ENCODE assay signal across 1 cellular context in the genomic region with DNA sequence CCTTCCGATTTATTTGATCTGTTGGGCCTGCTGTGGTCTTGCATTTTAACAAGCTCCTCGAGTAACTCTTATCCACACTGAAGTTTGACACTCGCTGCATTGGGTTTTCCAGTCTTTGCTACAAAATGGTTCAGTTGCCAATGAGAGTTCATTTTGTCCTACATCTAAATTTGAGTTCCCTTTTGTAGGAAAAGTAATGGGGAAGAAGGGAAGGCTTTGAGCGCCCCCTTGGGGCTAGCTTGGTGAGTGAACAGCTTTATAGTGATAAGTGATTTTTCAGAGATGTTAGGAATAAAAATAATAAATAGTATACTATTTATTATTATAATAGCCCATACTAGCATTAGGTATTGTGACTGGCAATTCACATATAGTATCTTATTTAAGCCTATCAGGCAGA.
TF ChIP-seq lines count a peak whose summit lies in the region.

No MANE protein-coding gene starts in this region.

TF ChIP-seq in GM12878, 131 proteins besides CTCF, POLR2A, EP300 and RAD21 (continued from another document):
- TF ChIP-seq IKZF1 (conservative IDR thresholded peaks at IDR 0.05) (0 out of 2 replicates have a peak, but pooled peaks have one; percentile 11), BACH1 (IDR thresholded peaks at IDR 0.05; ENCODE audit: borderline replicate concordance) (no peak)
